ENCODE assay signal across 10 cellular contexts in the genomic region with DNA sequence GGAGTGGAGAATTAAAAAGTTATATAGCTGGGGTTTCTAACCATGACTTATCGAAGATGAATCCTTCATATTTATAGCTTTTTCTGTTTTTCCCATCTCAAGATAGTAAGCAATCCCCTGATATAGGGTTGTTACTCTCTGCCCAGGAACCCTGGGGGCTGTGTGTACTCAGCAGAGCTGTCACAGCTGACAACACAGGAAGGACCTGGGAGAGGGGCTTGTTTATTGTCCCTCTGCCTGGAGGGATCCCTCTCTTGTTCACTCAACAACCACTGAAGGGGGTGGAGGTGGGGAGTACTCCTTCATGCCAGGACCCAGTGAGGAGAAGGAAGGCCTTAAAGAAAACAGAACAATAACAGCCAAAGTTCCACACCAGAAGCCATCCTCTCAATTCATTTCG. TPM values are rescaled to one million over a fixed set of nuclear protein-coding genes. Genes with fewer than 3 reads are reported as not detected.
"Had no signal": no experiment of that assay in that cellular context is flagged by ENCODE, and none has a peak within 500 bp of the region (broad histone marks: within the 10 kb centered on the region; RNA-seq: fewer than 3 reads in every experiment).

No MANE protein-coding gene starts in this region.

- H3K4me3 ChIP-seq: K562 had no signal

- H3K4me2 ChIP-seq: KMS-11 had no signal

- H3K27ac ChIP-seq: HL-60, KMS-11 had no signal

- H3K9ac ChIP-seq: KMS-11 had no signal

- FAIRE-seq: HTR-8/SVneo, K562 had no signal

- ATAC-seq: K562 had no signal

- DNase-seq: IMR-90, KBM-7, KG1 had no signal

RNA-seq across cellular contexts. Expression of a gene that starts 19.8 kb away (rescaled TPM):
- total RNA-seq: HT-29, HT1080, K562 had no signal
- polyA plus RNA-seq: IgD-negative memory B cell, K562 had no signal
